In genomic region chr11:99198215-99198614, GRCh38 we compare ENCODE assay signal across 21 cellular contexts.
DNase-seq lines count a peak whose midpoint lies in the region; ATAC-seq and TF ChIP-seq lines count a peak whose summit lies in the region.
"Had no signal": no experiment of that assay in that cellular context is flagged by ENCODE, and none has a peak within 500 bp of the region (broad histone marks: within the 10 kb centered on the region; RNA-seq: fewer than 3 reads in every experiment).

No MANE protein-coding gene starts in this region.

- peak; percentile 4 for DNase-seq in choroid plexus epithelial cell (ENCODE audit: low read depth)
- DNase-seq in left lobe of liver (ENCODE audit: low spot score), result no peak
- no peak for DNase-seq in SW480 (ENCODE audit: low spot score)
- DNase-seq in activated naive CD8-positive, alpha-beta T cell treated with anti-CD3 and anti-CD28 coated beads, Interleukin-2, amount 50 U/mL, for 24 hours, result no peak
- DNase-seq: ACHN; BE2C; C1 segment of cervical spinal cord; CD4-positive, CD25-positive, alpha-beta regulatory T cell; CD8-positive, alpha-beta memory T cell; COR-L47; DMS 273 treated with DMSO at 0.1 percent for 48 hours; DMS53; DND-41; EL; GM23248; H7; IMR-90 had no signal

- H3K36me3 Mint-ChIP-seq in activated naive CD8-positive, alpha-beta T cell treated with anti-CD3 and anti-CD28 coated beads, Interleukin-2, amount 50 U/mL, for 24 hours (ENCODE audit: low read depth), result no peaks in the 10 kb centered on the region
- H3K36me3 Mint-ChIP-seq: CD4-positive, CD25-positive, alpha-beta regulatory T cell had no signal

- H3K27ac Mint-ChIP-seq in activated naive CD8-positive, alpha-beta T cell treated with anti-CD3 and anti-CD28 coated beads, Interleukin-2, amount 50 U/mL, for 24 hours, result no peak overlapping the region
- H3K27ac Mint-ChIP-seq: CD4-positive, CD25-positive, alpha-beta regulatory T cell; CD8-positive, alpha-beta memory T cell had no signal

- ATAC-seq in left lobe of liver, result peak; percentile 82
- no peak for ATAC-seq in GM21515 (IDR thresholded peaks at IDR 0.05; ENCODE audit: unreplicated experiment)
- no peak for ATAC-seq in activated naive CD8-positive, alpha-beta T cell treated with anti-CD3 and anti-CD28 coated beads, Interleukin-2, amount 50 U/mL, for 24 hours
- ATAC-seq: GM12878, K562 had no signal

- no peaks in the 10 kb centered on the region for H3K36me3 ChIP-seq in HUES48 (ENCODE audit: control insufficient read depth, insufficient read depth, low read length)
- H3K36me3 ChIP-seq: BE2C had no signal

- H3K4me1 Mint-ChIP-seq in activated naive CD8-positive, alpha-beta T cell treated with anti-CD3 and anti-CD28 coated beads, Interleukin-2, amount 50 U/mL, for 24 hours, result no peaks in the 10 kb centered on the region
- H3K4me1 Mint-ChIP-seq: CD4-positive, CD25-positive, alpha-beta regulatory T cell; CD8-positive, alpha-beta memory T cell had no signal

- no peaks in the 10 kb centered on the region for H3K9me3 ChIP-seq in HUES48 (ENCODE audit: control insufficient read depth, insufficient read depth, low read length)
- H3K9me3 ChIP-seq: BE2C had no signal

- peaks cover 16% of the 10 kb centered on the region for H3K9me3 Mint-ChIP-seq in activated naive CD8-positive, alpha-beta T cell treated with anti-CD3 and anti-CD28 coated beads, Interleukin-2, amount 50 U/mL, for 24 hours

- H3K4me3 ChIP-seq in HUES48 (ENCODE audit: low read depth, low read length) (peak overlapping the region; percentile 30; the same call in 1 of the 2 replicates), choroid plexus epithelial cell (ENCODE audit: low read depth, low read length) (no peak overlapping the region)
- H3K4me3 ChIP-seq: GM12878, GM23248, K562 had no signal

- H3K9ac ChIP-seq in HUES48 (ENCODE audit: low read depth, low read length), result no peak overlapping the region
- H3K9ac ChIP-seq: GM23248 had no signal

- H3K27me3 ChIP-seq in HUES48 (ENCODE audit: control insufficient read depth, insufficient read depth, low read length), result no peaks in the 10 kb centered on the region
- H3K27me3 ChIP-seq: BE2C had no signal

- H3K27me3 Mint-ChIP-seq in activated naive CD8-positive, alpha-beta T cell treated with anti-CD3 and anti-CD28 coated beads, Interleukin-2, amount 50 U/mL, for 24 hours, result no peaks in the 10 kb centered on the region
- H3K27me3 Mint-ChIP-seq: CD4-positive, CD25-positive, alpha-beta regulatory T cell; CD8-positive, alpha-beta memory T cell had no signal

- no peak for TF ChIP-seq CTCF in choroid plexus epithelial cell (conservative IDR thresholded peaks at IDR 0.05; ENCODE audit: low read depth, low read length)

- H3K4me1 ChIP-seq in HUES48 (ENCODE audit: control insufficient read depth, insufficient read depth, low read length), result peaks cover 69% of the 10 kb centered on the region
- H3K4me1 ChIP-seq: BE2C had no signal

- H3K4me3 Mint-ChIP-seq in activated naive CD8-positive, alpha-beta T cell treated with anti-CD3 and anti-CD28 coated beads, Interleukin-2, amount 50 U/mL, for 24 hours, result no peak overlapping the region
- H3K4me3 Mint-ChIP-seq: CD4-positive, CD25-positive, alpha-beta regulatory T cell; CD8-positive, alpha-beta memory T cell had no signal

- no peak overlapping the region for H3K27ac ChIP-seq in HUES48 (ENCODE audit: low read depth, low read length)
- H3K27ac ChIP-seq: GM23248 had no signal
